ENCODE assay signal across 8 cellular contexts in the genomic region with DNA sequence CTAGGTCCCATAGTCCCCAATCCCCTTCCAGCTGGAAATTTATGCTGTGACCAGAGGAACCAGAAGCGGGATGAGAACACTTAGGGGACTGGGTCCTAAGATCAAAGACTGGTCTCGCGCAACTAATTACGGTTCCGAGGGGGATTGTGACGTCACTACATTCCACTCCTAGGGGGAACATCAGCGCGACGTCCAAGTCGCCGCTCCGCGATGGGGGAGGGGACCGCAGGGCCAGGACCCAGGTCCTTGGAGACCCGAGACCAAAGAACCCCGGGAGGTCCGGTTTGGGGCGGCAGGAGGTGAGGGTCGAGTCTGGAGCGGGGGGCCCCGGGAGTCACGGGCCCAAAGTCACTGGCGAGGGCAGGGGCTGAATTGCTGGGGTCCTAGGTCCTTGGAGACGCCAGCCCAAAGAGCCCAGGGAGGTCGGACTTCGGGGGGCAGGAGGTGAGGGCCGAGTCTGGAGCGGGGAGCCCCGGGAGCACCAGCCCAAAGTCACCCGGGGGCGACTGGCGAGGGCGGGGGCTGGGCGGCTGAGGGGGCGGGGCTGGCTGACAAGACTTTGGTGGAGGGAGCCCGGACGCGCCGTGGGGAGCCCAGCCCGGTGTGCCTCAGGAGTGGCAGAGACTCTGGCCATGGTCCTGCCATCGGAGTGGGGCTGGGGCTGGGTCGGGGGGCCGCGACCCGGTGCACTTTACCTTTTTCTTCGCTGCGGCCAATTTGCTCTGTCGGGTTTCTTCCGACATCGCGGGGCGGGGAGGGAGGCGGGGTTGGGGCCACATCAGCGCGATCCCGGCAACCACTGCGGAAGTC. TPM values are rescaled to one million over a fixed set of nuclear protein-coding genes. Genes with fewer than 3 reads are reported as not detected.
DNase-seq lines count a peak whose midpoint lies in the region; ATAC-seq, FAIRE-seq and TF ChIP-seq lines count a peak whose summit lies in the region.

A gene with protein sequence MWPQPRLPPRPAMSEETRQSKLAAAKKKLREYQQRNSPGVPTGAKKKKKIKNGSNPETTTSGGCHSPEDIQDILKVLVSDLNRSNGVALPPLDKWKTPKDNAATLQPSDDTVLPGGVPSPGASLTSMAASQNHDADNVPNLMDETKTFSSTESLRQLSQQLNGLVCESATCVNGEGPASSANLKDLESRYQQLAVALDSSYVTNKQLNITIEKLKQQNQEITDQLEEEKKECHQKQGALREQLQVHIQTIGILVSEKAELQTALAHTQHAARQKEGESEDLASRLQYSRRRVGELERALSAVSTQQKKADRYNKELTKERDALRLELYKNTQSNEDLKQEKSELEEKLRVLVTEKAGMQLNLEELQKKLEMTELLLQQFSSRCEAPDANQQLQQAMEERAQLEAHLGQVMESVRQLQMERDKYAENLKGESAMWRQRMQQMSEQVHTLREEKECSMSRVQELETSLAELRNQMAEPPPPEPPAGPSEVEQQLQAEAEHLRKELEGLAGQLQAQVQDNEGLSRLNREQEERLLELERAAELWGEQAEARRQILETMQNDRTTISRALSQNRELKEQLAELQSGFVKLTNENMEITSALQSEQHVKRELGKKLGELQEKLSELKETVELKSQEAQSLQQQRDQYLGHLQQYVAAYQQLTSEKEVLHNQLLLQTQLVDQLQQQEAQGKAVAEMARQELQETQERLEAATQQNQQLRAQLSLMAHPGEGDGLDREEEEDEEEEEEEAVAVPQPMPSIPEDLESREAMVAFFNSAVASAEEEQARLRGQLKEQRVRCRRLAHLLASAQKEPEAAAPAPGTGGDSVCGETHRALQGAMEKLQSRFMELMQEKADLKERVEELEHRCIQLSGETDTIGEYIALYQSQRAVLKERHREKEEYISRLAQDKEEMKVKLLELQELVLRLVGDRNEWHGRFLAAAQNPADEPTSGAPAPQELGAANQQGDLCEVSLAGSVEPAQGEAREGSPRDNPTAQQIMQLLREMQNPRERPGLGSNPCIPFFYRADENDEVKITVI (minus strand): TSS at position 810 of the 810 bp plus-strand sequence. CDS start 31 bp downstream, at position 779.

- no peaks in the 10 kb centered on the region for H3K27me3 ChIP-seq in keratinocyte (ENCODE audit: control insufficient read depth, extremely low read depth, insufficient read depth, low read length)

- dilution Hi-C loops in keratinocyte (cut with MboI; ENCODE audit: extremely low pct_ligation_motif_present, low sequenced_read_pairs), result no loop called here

- H3K36me3 Mint-ChIP-seq in stimulated activated effector memory CD8-positive, alpha-beta T cell treated with anti-CD3 and anti-CD28 coated beads, Interleukin-12 subunit alpha, Interleukin-12 subunit beta, amount 100 ng/mL, for 72 hours, result peaks cover 47% of the 10 kb centered on the region

- H3K4me3 Mint-ChIP-seq in stimulated activated effector memory CD8-positive, alpha-beta T cell treated with anti-CD3 and anti-CD28 coated beads, Interleukin-12 subunit alpha, Interleukin-12 subunit beta, amount 100 ng/mL, for 72 hours, result peak within 1 kb of the TSS; percentile 96

- H3K9ac ChIP-seq in keratinocyte (ENCODE audit: control insufficient read depth, extremely low read depth, insufficient read depth, low read length), result peak within 1 kb of the TSS; percentile 80

- peaks cover 38% of the 10 kb centered on the region for H3K4me1 Mint-ChIP-seq in stimulated activated effector memory CD8-positive, alpha-beta T cell treated with anti-CD3 and anti-CD28 coated beads, Interleukin-12 subunit alpha, Interleukin-12 subunit beta, amount 100 ng/mL, for 72 hours

- no peaks in the 10 kb centered on the region for H3K9me3 ChIP-seq in keratinocyte (ENCODE audit: control insufficient read depth, low read depth, low read length)

- H3K27ac Mint-ChIP-seq in stimulated activated effector memory CD8-positive, alpha-beta T cell treated with anti-CD3 and anti-CD28 coated beads, Interleukin-12 subunit alpha, Interleukin-12 subunit beta, amount 100 ng/mL, for 72 hours, result peak within 1 kb of the TSS; percentile 99

- H4K20me1 ChIP-seq in keratinocyte (ENCODE audit: control insufficient read depth, extremely low read depth, insufficient read depth, low read length), result no peaks in the 10 kb centered on the region

- H3K79me2 ChIP-seq in keratinocyte (ENCODE audit: control insufficient read depth, insufficient read depth, low read length), result peaks cover 25% of the 10 kb centered on the region

- H3K9me1 ChIP-seq in keratinocyte (ENCODE audit: control insufficient read depth, extremely low read depth, insufficient read depth, low read length), result peaks cover 2% of the 10 kb centered on the region

- H3K4me2 ChIP-seq in keratinocyte (ENCODE audit: control insufficient read depth, extremely low read depth, insufficient read depth, low read depth, low read length), result peak within 1 kb of the TSS; percentile 100

- ATAC-seq in HG02571 (IDR thresholded peaks at IDR 0.05; ENCODE audit: unreplicated experiment), result peak; percentile 48
- peak; percentile 80 for ATAC-seq in stimulated activated effector memory CD8-positive, alpha-beta T cell treated with anti-CD3 and anti-CD28 coated beads, Interleukin-12 subunit alpha, Interleukin-12 subunit beta, amount 100 ng/mL, for 72 hours

- H3K36me3 ChIP-seq in keratinocyte (ENCODE audit: control insufficient read depth in 2 of 2, extremely low read depth in 1 of 2, insufficient read depth in 2 of 2, low read length in 2 of 2), result peaks cover 10 to 18% of the 10 kb centered on the region in 2 experiments

- H2AFZ ChIP-seq in keratinocyte (ENCODE audit: control insufficient read depth, low read length), result peak within 1 kb of the TSS; percentile 89

- H3K9me3 Mint-ChIP-seq in stimulated activated effector memory CD8-positive, alpha-beta T cell treated with anti-CD3 and anti-CD28 coated beads, Interleukin-12 subunit alpha, Interleukin-12 subunit beta, amount 100 ng/mL, for 72 hours, result no peaks in the 10 kb centered on the region

- peak within 1 kb of the TSS; percentile 95 for H3K4me3 ChIP-seq in GM12865 (ENCODE audit: low read depth, low read length)
- peak within 1 kb of the TSS; percentile 82 to 99 for H3K4me3 ChIP-seq in cardiac fibroblast (replicated peaks in 1 of 2; ENCODE audit: low read depth in 2 of 2, low read length in 2 of 2)
- H3K4me3 ChIP-seq in keratinocyte (ENCODE audit: control insufficient read depth in 2 of 3, extremely low read depth in 1 of 3, insufficient read depth in 2 of 3, low read depth in 1 of 3, low read length in 3 of 3), result peak within 1 kb of the TSS; percentile 92 to 99 (median 96)

- H3K4me1 ChIP-seq in keratinocyte (ENCODE audit: control insufficient read depth, extremely low read depth, insufficient read depth, low read length), result peaks cover 28% of the 10 kb centered on the region

- FAIRE-seq in keratinocyte (lab: Jason Lieb, UNC), result no peak

- TF ChIP-seq CTCF in GM12865 (IDR thresholded peaks at IDR 0.05; ENCODE audit: insufficient read depth, low read depth, low read length, missing control alignments), result no peak
- no peak for TF ChIP-seq CTCF in cardiac fibroblast (IDR thresholded peaks at IDR 0.05; ENCODE audit: low read depth, low read length)
- TF ChIP-seq CTCF in keratinocyte (optimal IDR thresholded peaks at IDR 0.05 in 1 of 3, IDR thresholded peaks at IDR 0.05 in 1 of 3, conservative IDR thresholded peaks at IDR 0.05 in 1 of 3; ENCODE audit: extremely low read depth in 1 of 3, insufficient read depth in 2 of 3, low read length in 3 of 3), result no peak

- peak; percentile 64 for DNase-seq in 8988T
- peak; percentile 33 for DNase-seq in GM12865 (ENCODE audit: low read depth)
- peak; percentile 21 for DNase-seq in NCI-H226
- DNase-seq in cardiac fibroblast (ENCODE audit: low read depth in 2 of 2), result peak; percentile 59 to 81
- DNase-seq in keratinocyte (ENCODE audit: low read depth, low spot score), result no peak
- DNase-seq in stimulated activated effector memory CD8-positive, alpha-beta T cell treated with anti-CD3 and anti-CD28 coated beads, Interleukin-12 subunit alpha, Interleukin-12 subunit beta, amount 100 ng/mL, for 72 hours (ENCODE audit: low spot score in 2 of 2), result no peak
- DNase-seq in NCI-H187 (lab: John Stamatoyannopoulos, UW), result no peak

- peak within 1 kb of the TSS; percentile 73 for H3K27ac ChIP-seq in keratinocyte (ENCODE audit: control insufficient read depth, insufficient read depth, low read length)

RNA-seq across cellular contexts. Expression of the gene that starts here (rescaled TPM):
- polyA plus RNA-seq in keratinocyte, result 31.9 to 48.8 TPM (median 41.6 TPM) in 3 replicates
- 58.0 TPM for polyA plus RNA-seq in keratinocyte (2011; ENCODE audit: low read depth)
- 33.3 and 34.3 TPM in 2 replicates for polyA plus RNA-seq in keratinocyte (2011; cell fraction: cytosol; rRNA removed)
- polyA plus RNA-seq in keratinocyte (2011; cell fraction: nucleus; rRNA removed), result 107 and 113 TPM in 2 replicates
- polyA plus RNA-seq in keratinocyte (2012; ENCODE audit: low replicate concordance), result 47.3 and 51.7 TPM in 2 replicates
- polyA minus RNA-seq in keratinocyte, result 15.7 to 35.1 TPM (median 18.3 TPM) in 3 replicates
- 20.0 TPM for polyA minus RNA-seq in keratinocyte (2011; cell fraction: cytosol; rRNA and poly(A)+ RNA removed)
- polyA minus RNA-seq in keratinocyte (2011; cell fraction: nucleus; rRNA and poly(A)+ RNA removed), result 37.4 and 60.7 TPM in 2 replicates

Comparison
In these comparisons a context has a peak if more than half of its experiments do, and no peak if none do; other contexts are left out.
1. DNase-seq: peak in 8988T (single experiment), GM12865 (single experiment), NCI-H226 (single experiment) and cardiac fibroblast (2 of 2); none in keratinocyte (single experiment), stimulated activated effector memory CD8-positive, alpha-beta T cell treated with anti-CD3 and anti-CD28 coated beads, Interleukin-12 subunit alpha, Interleukin-12 subunit beta, amount 100 ng/mL, for 72 hours (0 of 2) and NCI-H187 (0 of 2).
2. Peak in every context shown above with its lines, with median percentiles within 50 percentile points of each other: H3K4me3 ChIP-seq.